ENCODE assay signal across 14 cellular contexts in the genomic region with DNA sequence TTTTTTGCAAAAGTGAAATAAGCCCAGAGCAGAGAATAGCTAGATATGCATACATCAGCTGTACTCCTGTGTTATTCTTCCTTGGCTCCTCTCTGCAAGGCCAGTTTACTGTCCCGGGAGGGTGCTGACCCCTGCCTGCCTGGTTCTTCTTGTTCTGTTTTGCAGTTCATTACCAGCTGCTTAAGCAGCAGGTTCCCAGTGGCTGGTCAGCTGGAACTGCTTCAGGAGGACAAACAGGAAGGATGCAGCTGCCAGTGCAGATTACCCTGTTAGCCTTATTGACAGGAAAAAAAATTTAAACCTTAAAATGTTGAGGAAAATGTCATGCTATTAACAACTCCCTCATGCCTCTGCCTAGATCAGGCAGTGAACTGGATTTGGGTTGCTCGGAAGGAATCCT. TPM values are rescaled to one million over a fixed set of nuclear protein-coding genes. Genes with fewer than 3 reads are reported as not detected.
DNase-seq lines count a peak whose midpoint lies in the region; ATAC-seq and TF ChIP-seq lines count a peak whose summit lies in the region.
"Had no signal": no experiment of that assay in that cellular context is flagged by ENCODE, and none has a peak within 500 bp of the region (broad histone marks: within the 10 kb centered on the region; RNA-seq: fewer than 3 reads in every experiment).

No MANE protein-coding gene starts in this region.

- H3K9ac ChIP-seq in HUES48 (ENCODE audit: low read depth, low read length), result no peak overlapping the region

- H3K4me3 ChIP-seq in HUES48 (ENCODE audit: low read depth, low read length) (no peak overlapping the region), SJCRH30 (no peak overlapping the region), left lung (no peak overlapping the region)
- H3K4me3 ChIP-seq: HAP-1, pancreas had no signal

- intact Hi-C loops in left lung (cut with DNase I), result no loop called here

- H3K4me1 ChIP-seq in HUES48 (ENCODE audit: control insufficient read depth, insufficient read depth, low read length), result peaks cover 25% of the 10 kb centered on the region
- H3K4me1 ChIP-seq in SJCRH30, result peaks cover 10% of the 10 kb centered on the region; the same call in 1 of the 2 replicates
- H3K4me1 ChIP-seq in left lung, result no peaks in the 10 kb centered on the region
- H3K4me1 ChIP-seq: pancreas had no signal

- H3K27me3 ChIP-seq in HUES48 (ENCODE audit: control insufficient read depth, insufficient read depth, low read length) (no peaks in the 10 kb centered on the region), SJCRH30 (no peaks in the 10 kb centered on the region), left lung (no peaks in the 10 kb centered on the region)
- H3K27me3 ChIP-seq: pancreas had no signal

- DNase-seq in SJCRH30 (peak; percentile 43 to 52), iPS-NIHi7 (ENCODE audit: extremely low spot score) (peak; percentile 67), retina (peak; percentile 70), left lung (no peak)
- DNase-seq: activated CD4-positive, alpha-beta T cell treated with anti-CD3 and anti-CD28 coated beads, Interleukin-2, amount 50 U/mL, for 1 hour; activated naive CD4-positive, alpha-beta T cell treated with anti-CD3 and anti-CD28 coated beads, Interleukin-2, amount 10 ng/mL, durations not matched to agents 7 days and 5 days; NCI-H446; pancreas; stimulated activated naive CD8-positive, alpha-beta T cell treated with anti-CD3 and anti-CD28 coated beads, Interleukin-15, Interleukin-2, amounts not matched to agents 100 U/mL and 50 U/mL, for 24 hours had no signal

- no peak for TF ChIP-seq CTCF in left lung (IDR thresholded peaks at IDR 0.05)

- H3K27ac ChIP-seq in HUES48 (ENCODE audit: low read depth, low read length) (peak overlapping the region; percentile 33), SJCRH30 (no peak overlapping the region), left lung (no peak overlapping the region)
- H3K27ac ChIP-seq: pancreas had no signal

- H3K36me3 ChIP-seq in HUES48 (ENCODE audit: control insufficient read depth, insufficient read depth, low read length) (no peaks in the 10 kb centered on the region), SJCRH30 (no peaks in the 10 kb centered on the region), left lung (no peaks in the 10 kb centered on the region)
- H3K36me3 ChIP-seq: HAP-1, pancreas had no signal

- H3K9me3 ChIP-seq in HUES48 (ENCODE audit: control insufficient read depth, insufficient read depth, low read length), result no peaks in the 10 kb centered on the region
- H3K9me3 ChIP-seq in SJCRH30 (replicated peaks), result no peaks in the 10 kb centered on the region
- H3K9me3 ChIP-seq in left lung, result no peaks in the 10 kb centered on the region
- H3K9me3 ChIP-seq: HAP-1, pancreas had no signal

- ATAC-seq in GM18520 (IDR thresholded peaks at IDR 0.05; ENCODE audit: unreplicated experiment), result no peak
- no peak for ATAC-seq in HG02870 (IDR thresholded peaks at IDR 0.05; ENCODE audit: unreplicated experiment)
- ATAC-seq in left lung, result no peak
- no peak for ATAC-seq in GM21619 (IDR thresholded peaks at IDR 0.05; ENCODE audit: unreplicated experiment)
- ATAC-seq: pancreas; stimulated activated naive CD8-positive, alpha-beta T cell treated with anti-CD3 and anti-CD28 coated beads, Interleukin-15, Interleukin-2, amounts not matched to agents 100 U/mL and 50 U/mL, for 24 hours had no signal

RNA-seq across cellular contexts. Expression of a gene that starts 16.0 kb away (rescaled TPM):
- 13.0 and 16.9 TPM in 2 replicates for total RNA-seq in SJCRH30 (2014; rRNA removed; shearing (Covaris generic))
- 10 to 100 TPM; 10.9 to 12.4 TPM for total RNA-seq in left lung

Comparison
In these comparisons a context has a peak if more than half of its experiments do, and no peak if none do; other contexts are left out.
1. DNase-seq: peak in SJCRH30 (2 of 2), iPS-NIHi7 (single experiment) and retina (single experiment); none in left lung (0 of 2).